ENCODE assay signal across 8 cellular contexts in the genomic region with DNA sequence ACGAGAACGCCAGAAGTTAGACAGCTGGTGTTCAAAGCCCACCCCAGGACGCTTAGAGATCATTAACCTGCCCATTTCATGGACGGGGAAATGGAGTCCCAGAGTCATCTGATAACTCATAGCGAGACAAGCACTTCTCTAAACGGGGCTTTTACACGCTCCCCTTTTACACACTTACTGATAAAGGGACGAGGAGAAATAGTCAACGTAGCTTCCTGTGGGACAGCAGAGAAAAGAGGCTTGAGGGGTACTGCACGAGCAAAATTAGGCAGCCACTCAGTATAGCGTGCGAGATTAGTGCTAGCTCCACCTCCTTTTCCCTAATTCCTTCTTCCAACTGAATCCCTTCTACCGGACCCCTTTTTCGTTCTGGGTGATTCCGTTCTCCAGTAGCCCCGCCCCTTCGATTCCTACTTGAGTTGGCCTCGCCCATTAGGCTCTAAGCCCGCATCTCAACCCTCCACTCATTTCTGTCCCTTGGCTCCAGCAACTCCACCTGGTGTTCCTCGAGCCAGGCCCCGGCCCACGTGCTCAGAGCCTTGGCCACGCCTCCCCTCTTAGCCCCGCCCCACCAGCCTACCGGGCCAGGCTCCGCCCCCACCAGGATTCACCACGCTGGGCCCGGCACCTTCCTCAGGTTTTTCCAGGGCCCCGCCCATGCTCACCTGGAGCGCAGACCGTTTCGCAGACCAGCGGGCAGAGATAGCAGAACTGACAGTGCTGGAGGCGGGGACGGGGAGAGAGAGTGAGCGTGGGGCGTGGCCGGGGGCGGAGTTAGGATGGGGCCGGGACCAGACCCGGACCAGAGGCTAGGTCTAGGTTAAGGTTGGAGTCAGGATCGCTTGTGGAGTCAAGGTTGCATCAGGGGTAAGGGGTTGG. TPM values are rescaled to one million over a fixed set of nuclear protein-coding genes. Genes with fewer than 3 reads are reported as not detected.
DNase-seq lines count a peak whose midpoint lies in the region; ATAC-seq, FAIRE-seq and TF ChIP-seq lines count a peak whose summit lies in the region.

No MANE protein-coding gene starts in this region.

- H3K4me1 ChIP-seq in naive thymus-derived CD4-positive, alpha-beta T cell (ENCODE audit: control insufficient read depth in 2 of 2, insufficient read depth in 2 of 2, low read length in 2 of 2): peaks cover 8 to 28% of the 10 kb centered on the region in 2 donors

- peak overlapping the region; percentile 92 for H3K4me3 Mint-ChIP-seq in WTC11
- peak overlapping the region; percentile 48 to 83 (median 74) for H3K4me3 Mint-ChIP-seq in naive thymus-derived CD4-positive, alpha-beta T cell

- no peak overlapping the region for H3K4me3 ChIP-seq in naive thymus-derived CD4-positive, alpha-beta T cell (ENCODE audit: low read length)

- DNase-seq in NCI-H510A (lab: John Stamatoyannopoulos, UW): peak; percentile 41
- no peak for DNase-seq in NCI-H510A treated with DMSO at 0.1 percent for 48 hours (lab: John Stamatoyannopoulos, UW)
- peak; percentile 83 for DNase-seq in NCI-H1417 treated with DMSO at 0.1 percent for 48 hours (lab: John Stamatoyannopoulos, UW)
- DNase-seq in WTC11 (ENCODE audit: low spot score): peak; percentile 99
- peak in 3 of 9 donors; percentile 26 to 52 (median 27) for DNase-seq in naive thymus-derived CD4-positive, alpha-beta T cell
- no peak for DNase-seq in NK-92 treated with Interleukin-12 subunit alpha and Interleukin-12 subunit beta, amount 100 ng/mL, for 24 hours (lab: John Stamatoyannopoulos, UW)
- no peak for DNase-seq in HTR-8/SVneo (ENCODE audit: insufficient read length, low spot score)

- FAIRE-seq in HTR-8/SVneo (lab: Jason Lieb, UNC): no peak

- H3K27ac Mint-ChIP-seq in WTC11: peak overlapping the region; percentile 73; the same call in 1 of the 2 replicates
- H3K27ac Mint-ChIP-seq in naive thymus-derived CD4-positive, alpha-beta T cell: peak overlapping the region in 1 of 9 donors; percentile 33

- H3K4me1 Mint-ChIP-seq in WTC11: peaks cover 36% of the 10 kb centered on the region
- peaks cover 10 to 39% (median 30%) of the 10 kb centered on the region in 7 donors for H3K4me1 Mint-ChIP-seq in naive thymus-derived CD4-positive, alpha-beta T cell

- peaks cover 9% of the 10 kb centered on the region for H3K36me3 Mint-ChIP-seq in WTC11
- H3K36me3 Mint-ChIP-seq in naive thymus-derived CD4-positive, alpha-beta T cell: peaks cover 0 to 9% (median 0%) of the 10 kb centered on the region in 5 donors

- H3K9me3 Mint-ChIP-seq in WTC11: peaks cover 14% of the 10 kb centered on the region
- H3K9me3 Mint-ChIP-seq in naive thymus-derived CD4-positive, alpha-beta T cell: peaks cover 0 to 14% (median 5%) of the 10 kb centered on the region in 11 donors

- CTCF ChIA-PET in WTC11 (lab: Charles Lee): interaction anchor here (0.5 to 7.9 kb wide), 14 partner anchors 12 to 324 kb away, joined by 3 to 98 read pairs (median 4); partner anchors contain the start of genes GYS1, RUVBL2 and TEAD2
- CTCF ChIA-PET in naive thymus-derived CD4-positive, alpha-beta T cell (lab: Charles Lee): no interaction called here

- intact Hi-C loops in naive thymus-derived CD4-positive, alpha-beta T cell (cut with micrococcal nuclease): loop anchor here in 1 of 2 donors (5.0 kb wide), 1 partner anchor 34 kb away; the partner anchor contains the start of genes C19orf73 and PPFIA3

- POLR2A ChIA-PET in WTC11 (lab: Charles Lee): interaction anchor here (0.6 to 1.3 kb wide), 2 partner anchors 47 to 328 kb away, joined by 3 read pairs; no protein-coding TSS in a partner anchor
- POLR2A ChIA-PET in naive thymus-derived CD4-positive, alpha-beta T cell (lab: Charles Lee): no interaction called here

- H3K9me3 ChIP-seq in naive thymus-derived CD4-positive, alpha-beta T cell (ENCODE audit: control insufficient read depth in 2 of 3, low read length in 3 of 3): no peaks in the 10 kb centered on the region

- peak; percentile 54 for ATAC-seq in WTC11
- ATAC-seq in esophagus mucosa: peak; percentile 65
- ATAC-seq in naive thymus-derived CD4-positive, alpha-beta T cell: peak; percentile 33

- no peak overlapping the region for H3K27ac ChIP-seq in naive thymus-derived CD4-positive, alpha-beta T cell (ENCODE audit: low read depth, low read length)

- no peak for TF ChIP-seq CTCF in WTC11 (IDR thresholded peaks at IDR 0.05)

- H3K27me3 Mint-ChIP-seq in WTC11 (ENCODE audit: low read depth): peaks cover 65% of the 10 kb centered on the region
- H3K27me3 Mint-ChIP-seq in naive thymus-derived CD4-positive, alpha-beta T cell: peaks cover 62 to 85% (median 68%) of the 10 kb centered on the region in 5 donors

- H3K36me3 ChIP-seq in naive thymus-derived CD4-positive, alpha-beta T cell (ENCODE audit: control insufficient read depth in 2 of 3, insufficient read depth in 3 of 3, low read length in 3 of 3): no peaks in the 10 kb centered on the region

- peaks cover 8 to 32% of the 10 kb centered on the region in 2 donors for H3K27me3 ChIP-seq in naive thymus-derived CD4-positive, alpha-beta T cell (ENCODE audit: control insufficient read depth in 2 of 2, insufficient read depth in 2 of 2, low read length in 2 of 2)

TF ChIP-seq in WTC11, 78 proteins besides CTCF, POLR2A, EP300 and RAD21 (continues in another document):
- TF ChIP-seq, protein P1, sequence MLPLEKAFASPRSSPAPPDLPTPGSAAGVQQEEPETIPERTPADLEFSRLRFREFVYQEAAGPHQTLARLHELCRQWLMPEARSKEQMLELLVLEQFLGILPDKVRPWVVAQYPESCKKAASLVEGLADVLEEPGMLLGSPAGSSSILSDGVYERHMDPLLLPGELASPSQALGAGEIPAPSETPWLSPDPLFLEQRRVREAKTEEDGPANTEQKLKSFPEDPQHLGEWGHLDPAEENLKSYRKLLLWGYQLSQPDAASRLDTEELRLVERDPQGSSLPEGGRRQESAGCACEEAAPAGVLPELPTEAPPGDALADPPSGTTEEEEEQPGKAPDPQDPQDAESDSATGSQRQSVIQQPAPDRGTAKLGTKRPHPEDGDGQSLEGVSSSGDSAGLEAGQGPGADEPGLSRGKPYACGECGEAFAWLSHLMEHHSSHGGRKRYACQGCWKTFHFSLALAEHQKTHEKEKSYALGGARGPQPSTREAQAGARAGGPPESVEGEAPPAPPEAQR (CRISPR knock-in tag; IDR thresholded peaks at IDR 0.05): no peak
- TF ChIP-seq TCF7 (CRISPR knock-in tag; IDR thresholded peaks at IDR 0.05; ENCODE audit: low read depth) (no peak), USF2 (CRISPR knock-in tag; IDR thresholded peaks at IDR 0.05) (peak; percentile 87), JAZF1 (CRISPR knock-in tag; IDR thresholded peaks at IDR 0.05) (no peak), TP53 (CRISPR knock-in tag; IDR thresholded peaks at IDR 0.05) (no peak), ZNF423 (CRISPR knock-in tag; IDR thresholded peaks at IDR 0.05) (no peak), MXD4 (CRISPR knock-in tag; IDR thresholded peaks at IDR 0.05; ENCODE audit: borderline replicate concordance) (no peak), GTF2I (CRISPR knock-in tag; conservative IDR thresholded peaks at IDR 0.05) (peak; percentile 86), IRF1 (CRISPR knock-in tag; IDR thresholded peaks at IDR 0.05) (no peak), SMAD3 (CRISPR knock-in tag; IDR thresholded peaks at IDR 0.05; ENCODE audit: borderline replicate concordance) (0 out of 2 replicates have a peak, but pooled peaks have one; percentile 13), NR2C2 (CRISPR knock-in tag; IDR thresholded peaks at IDR 0.05) (no peak), SMAD4 (CRISPR knock-in tag; IDR thresholded peaks at IDR 0.05) (no peak), CREM (CRISPR knock-in tag; IDR thresholded peaks at IDR 0.05) (no peak), ATF1 (CRISPR knock-in tag; IDR thresholded peaks at IDR 0.05) (no peak)
- TF ChIP-seq, protein P2, sequence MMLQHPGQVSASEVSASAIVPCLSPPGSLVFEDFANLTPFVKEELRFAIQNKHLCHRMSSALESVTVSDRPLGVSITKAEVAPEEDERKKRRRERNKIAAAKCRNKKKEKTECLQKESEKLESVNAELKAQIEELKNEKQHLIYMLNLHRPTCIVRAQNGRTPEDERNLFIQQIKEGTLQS (CRISPR knock-in tag; conservative IDR thresholded peaks at IDR 0.05): no peak

RNA-seq across cellular contexts. Expression of gene HRC, which starts 3.6 kb away (rescaled TPM):
- total RNA-seq in WTC11 (2021) (1.9 to 5.0 TPM (median 4.6 TPM) in 3 replicates), esophagus mucosa (0.24 TPM)
- total RNA-seq in naive thymus-derived CD4-positive, alpha-beta T cell: not detected
- not detected for polyA plus RNA-seq in naive thymus-derived CD4-positive, alpha-beta T cell

RNA-seq across cellular contexts. Expression of gene TRPM4, which starts 6.0 kb away (rescaled TPM):
- total RNA-seq in WTC11 (2021) (15.5 to 24.8 TPM (median 23.6 TPM) in 3 replicates), esophagus mucosa (12.1 TPM)
- 1 to 10 TPM in 1 of 5 experiments, under 1 TPM in 3, not detected in 1; 0.72 to 3.2 (median 0.85) TPM for total RNA-seq in naive thymus-derived CD4-positive, alpha-beta T cell
- under 1 TPM in 1 of 2 donors, not detected in 1; 0.13 TPM for polyA plus RNA-seq in naive thymus-derived CD4-positive, alpha-beta T cell

RNA-seq across cellular contexts. Expression of gene PPFIA3, which starts 32.2 kb away (rescaled TPM):
- 25.5 to 30.1 TPM (median 27.3 TPM) in 3 replicates for total RNA-seq in WTC11 (2021)
- total RNA-seq in esophagus mucosa: 9.2 TPM
- 1 to 10 TPM; 2.2 to 4.9 (median 3.3) TPM for total RNA-seq in naive thymus-derived CD4-positive, alpha-beta T cell
- under 1 TPM; 0.15 to 0.54 TPM for polyA plus RNA-seq in naive thymus-derived CD4-positive, alpha-beta T cell

RNA-seq across cellular contexts. Expression of gene C19orf73, which starts 32.6 kb away (rescaled TPM):
- total RNA-seq in WTC11 (2021) (3.1 to 3.4 TPM (median 3.2 TPM) in 3 replicates), esophagus mucosa (1.3 TPM)
- 1 to 10 TPM; 1.3 to 2.8 (median 2.2) TPM for total RNA-seq in naive thymus-derived CD4-positive, alpha-beta T cell
- 1 to 10 TPM; 4.3 to 4.8 TPM for polyA plus RNA-seq in naive thymus-derived CD4-positive, alpha-beta T cell

RNA-seq across cellular contexts. Expression of gene LIN7B, which starts 37.4 kb away (rescaled TPM):
- total RNA-seq in WTC11 (2021) (5.1 to 5.7 TPM (median 5.1 TPM) in 3 replicates), esophagus mucosa (11.7 TPM)
- 10 to 100 TPM in 4 of 5 experiments, 1 to 10 TPM in 1; 3.7 to 21.7 (median 10.8) TPM for total RNA-seq in naive thymus-derived CD4-positive, alpha-beta T cell
- polyA plus RNA-seq in naive thymus-derived CD4-positive, alpha-beta T cell: 1 to 10 TPM; 4.0 to 5.7 TPM

Comparison
In these comparisons a context has a peak if more than half of its experiments do, and no peak if none do; other contexts are left out.
1. DNase-seq: peak in NCI-H510A (single experiment), NCI-H1417 treated with DMSO at 0.1 percent for 48 hours (single experiment) and WTC11 (single experiment); none in NCI-H510A treated with DMSO at 0.1 percent for 48 hours (single experiment), NK-92 treated with Interleukin-12 subunit alpha and Interleukin-12 subunit beta, amount 100 ng/mL, for 24 hours (single experiment) and HTR-8/SVneo (single experiment).
2. Peak in every context shown above with its lines, with median percentiles within 50 percentile points of each other: ATAC-seq.